10 cellular contexts compared by ENCODE assay signal in genomic region chr5:60541980-60542379, GRCh38.
A peak's percentile ranks its signal among the peaks of the same experiment; 100 is the strongest.
DNase-seq lines count a peak whose midpoint lies in the region; ATAC-seq, FAIRE-seq and TF ChIP-seq lines count a peak whose summit lies in the region.
"Had no signal": no experiment of that assay in that cellular context is flagged by ENCODE, and none has a peak within 500 bp of the region (broad histone marks: within the 10 kb centered on the region; RNA-seq: fewer than 3 reads in every experiment).

No MANE protein-coding gene starts in this region.

- no peak for DNase-seq in activated naive CD8-positive, alpha-beta T cell treated with anti-CD3 and anti-CD28 coated beads, Interleukin-2, amount 50 U/mL, for 24 hours
- no peak for DNase-seq in activated naive CD8-positive, alpha-beta T cell treated with anti-CD3 and anti-CD28 coated beads for 36 hours
- DNase-seq in fibroblast of gingiva (ENCODE audit: low read depth): peak; percentile 12
- no peak for DNase-seq in upper lobe of right lung
- DNase-seq in activated CD4-positive, alpha-beta T cell treated with anti-CD3 and anti-CD28 coated beads for 1 hour: no peak
- DNase-seq in small intestine: no peak
- DNase-seq: ACHN, gastrocnemius medialis had no signal

- H3K27ac ChIP-seq in upper lobe of right lung (no peak overlapping the region), small intestine (ENCODE audit: low read depth in 1 of 2, low read length in 1 of 2) (no peak overlapping the region)
- H3K27ac ChIP-seq: gastrocnemius medialis had no signal

- intact Hi-C loops in upper lobe of right lung (cut with DNase I): no loop called here

- H3K27me3 ChIP-seq in upper lobe of right lung (no peaks in the 10 kb centered on the region), small intestine (ENCODE audit: control insufficient read depth in 2 of 2, insufficient read depth in 2 of 2, low read length in 2 of 2) (no peaks in the 10 kb centered on the region)
- H3K27me3 ChIP-seq: gastrocnemius medialis had no signal

- no peaks in the 10 kb centered on the region for H3K9me3 Mint-ChIP-seq in activated naive CD8-positive, alpha-beta T cell treated with anti-CD3 and anti-CD28 coated beads, Interleukin-2, amount 50 U/mL, for 24 hours
- H3K9me3 Mint-ChIP-seq in activated naive CD8-positive, alpha-beta T cell treated with anti-CD3 and anti-CD28 coated beads for 36 hours: no peaks in the 10 kb centered on the region

- H3K4me1 Mint-ChIP-seq in activated naive CD8-positive, alpha-beta T cell treated with anti-CD3 and anti-CD28 coated beads, Interleukin-2, amount 50 U/mL, for 24 hours: peaks cover 34% of the 10 kb centered on the region
- peaks cover 24% of the 10 kb centered on the region for H3K4me1 Mint-ChIP-seq in activated naive CD8-positive, alpha-beta T cell treated with anti-CD3 and anti-CD28 coated beads for 36 hours

- 17 to 44% (median 20%) methylated on average over 2 of the region's 2 CpGs for WGBS in small intestine, 3 donors

- H3K27ac Mint-ChIP-seq in activated naive CD8-positive, alpha-beta T cell treated with anti-CD3 and anti-CD28 coated beads, Interleukin-2, amount 50 U/mL, for 24 hours: no peak overlapping the region
- H3K27ac Mint-ChIP-seq in activated naive CD8-positive, alpha-beta T cell treated with anti-CD3 and anti-CD28 coated beads for 36 hours: no peak overlapping the region

- no peaks in the 10 kb centered on the region for H3K36me3 Mint-ChIP-seq in activated naive CD8-positive, alpha-beta T cell treated with anti-CD3 and anti-CD28 coated beads, Interleukin-2, amount 50 U/mL, for 24 hours (ENCODE audit: low read depth)
- no peaks in the 10 kb centered on the region for H3K36me3 Mint-ChIP-seq in activated naive CD8-positive, alpha-beta T cell treated with anti-CD3 and anti-CD28 coated beads for 36 hours

- H3K4me3 ChIP-seq in upper lobe of right lung (no peak overlapping the region), small intestine (ENCODE audit: low read depth in 1 of 2, low read length in 2 of 2) (no peak overlapping the region)
- H3K4me3 ChIP-seq: gastrocnemius medialis had no signal

- H3K4me1 ChIP-seq in upper lobe of right lung: no peaks in the 10 kb centered on the region
- peaks cover 0 to 3% of the 10 kb centered on the region in 2 donors for H3K4me1 ChIP-seq in small intestine (ENCODE audit: control insufficient read depth in 2 of 2, insufficient read depth in 1 of 2, low read depth in 1 of 2, low read length in 1 of 2)
- H3K4me1 ChIP-seq: gastrocnemius medialis had no signal

- H3K9me3 ChIP-seq in upper lobe of right lung: no peaks in the 10 kb centered on the region
- H3K9me3 ChIP-seq in small intestine (ENCODE audit: control insufficient read depth, low read depth): no peaks in the 10 kb centered on the region
- H3K9me3 ChIP-seq: gastrocnemius medialis had no signal

- no peaks in the 10 kb centered on the region for H3K27me3 Mint-ChIP-seq in activated naive CD8-positive, alpha-beta T cell treated with anti-CD3 and anti-CD28 coated beads, Interleukin-2, amount 50 U/mL, for 24 hours
- H3K27me3 Mint-ChIP-seq in activated naive CD8-positive, alpha-beta T cell treated with anti-CD3 and anti-CD28 coated beads for 36 hours: peaks cover 4% of the 10 kb centered on the region

- H3K36me3 ChIP-seq in upper lobe of right lung: no peaks in the 10 kb centered on the region
- H3K36me3 ChIP-seq in small intestine (ENCODE audit: control insufficient read depth in 2 of 2, insufficient read depth in 2 of 2, low read length in 2 of 2): no peaks in the 10 kb centered on the region
- H3K36me3 ChIP-seq: gastrocnemius medialis had no signal

- TF ChIP-seq CTCF in upper lobe of right lung (IDR thresholded peaks at IDR 0.05): no peak

- FAIRE-seq in small intestine (lab: Jason Lieb, UNC): no peak

- ATAC-seq in activated naive CD8-positive, alpha-beta T cell treated with anti-CD3 and anti-CD28 coated beads, Interleukin-2, amount 50 U/mL, for 24 hours: peak; percentile 21
- peak; percentile 17 for ATAC-seq in HG03571 (IDR thresholded peaks at IDR 0.05; ENCODE audit: unreplicated experiment)
- ATAC-seq in upper lobe of right lung: peak; percentile 64
- ATAC-seq in HG02840 (IDR thresholded peaks at IDR 0.05; ENCODE audit: low FRiP score, unreplicated experiment): no peak
- ATAC-seq: gastrocnemius medialis had no signal

- H3K4me3 Mint-ChIP-seq in activated naive CD8-positive, alpha-beta T cell treated with anti-CD3 and anti-CD28 coated beads, Interleukin-2, amount 50 U/mL, for 24 hours: no peak overlapping the region
- H3K4me3 Mint-ChIP-seq in activated naive CD8-positive, alpha-beta T cell treated with anti-CD3 and anti-CD28 coated beads for 36 hours: no peak overlapping the region
